In the genomic region with DNA sequence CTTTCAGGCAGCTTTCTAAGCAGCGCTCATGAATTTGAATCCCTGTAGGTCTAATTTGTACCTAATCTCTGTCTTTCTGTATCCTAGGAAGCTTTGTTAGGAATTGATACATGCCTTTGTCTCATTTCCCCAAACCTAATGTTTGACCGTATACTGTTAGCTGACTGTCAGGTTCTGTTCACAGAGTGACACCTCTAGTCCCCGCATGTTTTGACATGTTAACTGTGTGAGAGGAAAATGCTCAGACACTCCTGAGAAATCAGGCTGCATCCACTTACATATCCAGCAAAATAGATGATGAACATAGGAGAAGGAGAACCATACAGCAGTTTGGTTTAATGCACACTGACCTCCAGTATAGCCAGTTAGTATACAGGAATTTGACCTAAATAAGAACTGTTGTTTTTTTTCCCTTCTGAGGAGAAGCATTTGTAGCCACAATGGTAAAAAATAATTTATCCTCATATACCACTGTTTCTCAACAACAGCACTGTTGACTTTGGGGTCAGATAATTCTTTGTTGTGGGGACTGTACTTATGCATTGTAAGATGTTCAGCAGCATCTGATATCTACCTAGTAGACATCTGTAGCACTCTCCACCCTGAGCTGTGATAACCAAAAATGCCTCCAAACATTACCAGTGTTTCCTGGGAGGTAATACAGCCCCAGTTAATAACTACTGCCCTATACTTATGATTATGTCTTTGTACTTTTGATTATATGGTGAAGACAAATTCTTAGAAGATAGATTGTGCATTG, we compare ENCODE assay signal across 27 cellular contexts.
DNase-seq lines count a peak whose midpoint lies in the region; ATAC-seq, FAIRE-seq and TF ChIP-seq lines count a peak whose summit lies in the region.
"Had no signal": no experiment of that assay in that cellular context is flagged by ENCODE, and none has a peak within 500 bp of the region (broad histone marks: within the 10 kb centered on the region; RNA-seq: fewer than 3 reads in every experiment).

No MANE protein-coding gene starts in this region.

- no peaks in the 10 kb centered on the region for H3K9me3 Mint-ChIP-seq in immature natural killer cell
- H3K9me3 Mint-ChIP-seq: CD4-positive, alpha-beta memory T cell had no signal

- no peak for DNase-seq in A549 (ENCODE audit: low read depth in 1 of 2, low spot score in 1 of 2)
- DNase-seq in HTR-8/SVneo (ENCODE audit: insufficient read length, low spot score): no peak
- peak; percentile 56 for DNase-seq in bronchial epithelial cell (ENCODE audit: low read depth)
- peak in 2 of 3 donors; percentile 25 to 33 for DNase-seq in immature natural killer cell
- no peak for DNase-seq in cerebellum (ENCODE audit: low spot score)
- no peak for DNase-seq in NCI-H146 treated with DMSO at 0.1 percent for 48 hours (lab: John Stamatoyannopoulos, UW; ENCODE audit: unreplicated experiment)
- no peak for DNase-seq in epidermal melanocyte (ENCODE audit: insufficient read length, low spot score)
- DNase-seq: C1 segment of cervical spinal cord; CD4-positive, alpha-beta memory T cell; COR-L47; DMS53; GM23248; HCEC 1CT; Kasumi-1; MV-4-11; NCI-H1105; NCI-H146; NCI-H2029; NCI-H2171; NCI-H446; NCI-H524 treated with DMSO at 0.1 percent for 48 hours; NCI-H774; SIG-M5 had no signal

- no peak overlapping the region for H3K4me3 ChIP-seq in A549
- H3K4me3 ChIP-seq in bronchial epithelial cell (ENCODE audit: low read depth, low read length): no peak overlapping the region
- H3K4me3 ChIP-seq: GM23248, SK-N-MC had no signal

- peak overlapping the region; percentile 51 to 87 (median 84) for H3K27ac Mint-ChIP-seq in immature natural killer cell
- H3K27ac Mint-ChIP-seq: CD4-positive, alpha-beta memory T cell had no signal

- H3K36me3 Mint-ChIP-seq in immature natural killer cell: no peaks in the 10 kb centered on the region
- H3K36me3 Mint-ChIP-seq: CD4-positive, alpha-beta memory T cell had no signal

- 97% methylated on average over 3 of the region's 3 CpGs for WGBS in A549 (ENCODE audit: missing lambda C conversion rate)

- no peak for TF ChIP-seq POLR2A in A549 (IDR thresholded peaks at IDR 0.05; ENCODE audit: low read length)

- H3K27ac ChIP-seq in A549: no peak overlapping the region
- H3K27ac ChIP-seq: GM23248, SK-N-MC had no signal

- peak overlapping the region; percentile 61 to 81 (median 71) for H3K4me3 Mint-ChIP-seq in immature natural killer cell
- H3K4me3 Mint-ChIP-seq: CD4-positive, alpha-beta memory T cell had no signal

- H3K4me1 ChIP-seq in A549: no peaks in the 10 kb centered on the region

- no peaks in the 10 kb centered on the region for H3K36me3 ChIP-seq in bronchial epithelial cell (ENCODE audit: control insufficient read depth, insufficient read depth, low read length)

- peaks cover 72 to 74% of the 10 kb centered on the region in 2 donors for H3K4me1 Mint-ChIP-seq in immature natural killer cell

- TF ChIP-seq EP300 in A549 (IDR thresholded peaks at IDR 0.05): no peak

- no peak overlapping the region for H3K4me2 ChIP-seq in A549

- no peak for TF ChIP-seq CTCF in A549 (IDR thresholded peaks at IDR 0.05)
- no peak for TF ChIP-seq CTCF in bronchial epithelial cell (IDR thresholded peaks at IDR 0.05; ENCODE audit: insufficient read depth, low read length, severe bottlenecking)

- POLR2A ChIA-PET in A549 (lab: Yijun Ruan, JAX): interaction anchor here (1.0 kb wide), 1 partner anchor 171 kb away, joined by 7 read pairs; a partner anchor contains a TSS

- FAIRE-seq in A549 (lab: Jason Lieb, UNC) (no peak), HTR-8/SVneo (lab: Jason Lieb, UNC) (peak; percentile 77), bronchial epithelial cell (lab: Jason Lieb, UNC) (no peak)
- FAIRE-seq: G401.6, RCC 7860 had no signal

- ATAC-seq in A549 (no peak), HG03095 (IDR thresholded peaks at IDR 0.05; ENCODE audit: unreplicated experiment) (no peak)

- H3K27me3 ChIP-seq in bronchial epithelial cell (ENCODE audit: control insufficient read depth, insufficient read depth, low read length): no peaks in the 10 kb centered on the region

- no peaks in the 10 kb centered on the region for H3K9me3 ChIP-seq in A549

- peaks cover 0 to 5% (median 2%) of the 10 kb centered on the region in 3 donors for H3K27me3 Mint-ChIP-seq in immature natural killer cell (ENCODE audit: low read depth in 3 of 3)
- H3K27me3 Mint-ChIP-seq: CD4-positive, alpha-beta memory T cell had no signal

- no peak for TF ChIP-seq RAD21 in A549 (conservative IDR thresholded peaks at IDR 0.05 in 1 of 2, IDR thresholded peaks at IDR 0.05 in 1 of 2)

- CTCF ChIA-PET in A549 (lab: Yijun Ruan, JAX): interaction anchor here (0.6 kb wide), 1 partner anchor 67 kb away, joined by 3 read pairs; no protein-coding TSS in a partner anchor

TF ChIP-seq in A549, 52 proteins besides CTCF, POLR2A, EP300 and RAD21:
- TF ChIP-seq HDAC2 (IDR thresholded peaks at IDR 0.05) (no peak), HOXB13 (CRISPR knock-in tag; IDR thresholded peaks at IDR 0.05; ENCODE audit: low read depth) (no peak), KDM1A (IDR thresholded peaks at IDR 0.05; ENCODE audit: low read depth) (no peak), MAFK (IDR thresholded peaks at IDR 0.05; ENCODE audit: partially characterized antibody) (no peak), CHD4 (IDR thresholded peaks at IDR 0.05; ENCODE audit: borderline replicate concordance) (no peak), CHD2 (IDR thresholded peaks at IDR 0.05; ENCODE audit: low read length, partially characterized antibody) (no peak)
- TF ChIP-seq, protein P1, sequence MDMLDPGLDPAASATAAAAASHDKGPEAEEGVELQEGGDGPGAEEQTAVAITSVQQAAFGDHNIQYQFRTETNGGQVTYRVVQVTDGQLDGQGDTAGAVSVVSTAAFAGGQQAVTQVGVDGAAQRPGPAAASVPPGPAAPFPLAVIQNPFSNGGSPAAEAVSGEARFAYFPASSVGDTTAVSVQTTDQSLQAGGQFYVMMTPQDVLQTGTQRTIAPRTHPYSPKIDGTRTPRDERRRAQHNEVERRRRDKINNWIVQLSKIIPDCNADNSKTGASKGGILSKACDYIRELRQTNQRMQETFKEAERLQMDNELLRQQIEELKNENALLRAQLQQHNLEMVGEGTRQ (IDR thresholded peaks at IDR 0.05): no peak
- TF ChIP-seq, protein P2, sequence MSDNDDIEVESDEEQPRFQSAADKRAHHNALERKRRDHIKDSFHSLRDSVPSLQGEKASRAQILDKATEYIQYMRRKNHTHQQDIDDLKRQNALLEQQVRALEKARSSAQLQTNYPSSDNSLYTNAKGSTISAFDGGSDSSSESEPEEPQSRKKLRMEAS (IDR thresholded peaks at IDR 0.05): no peak
- TF ChIP-seq, protein P3, sequence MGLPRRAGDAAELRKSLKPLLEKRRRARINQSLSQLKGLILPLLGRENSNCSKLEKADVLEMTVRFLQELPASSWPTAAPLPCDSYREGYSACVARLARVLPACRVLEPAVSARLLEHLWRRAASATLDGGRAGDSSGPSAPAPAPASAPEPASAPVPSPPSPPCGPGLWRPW (IDR thresholded peaks at IDR 0.05): 0 out of 2 replicates have a peak, but pooled peaks have one; percentile 10

Comparison
In these comparisons a context has a peak if more than half of its experiments do, and no peak if none do; other contexts are left out.
1. DNase-seq: peak in bronchial epithelial cell (single experiment) and immature natural killer cell (2 of 3); none in A549 (0 of 2), HTR-8/SVneo (single experiment), cerebellum (single experiment), NCI-H146 treated with DMSO at 0.1 percent for 48 hours (single experiment) and epidermal melanocyte (single experiment).